Comparison of ENCODE assay signal across 21 cellular contexts in the genomic region with DNA sequence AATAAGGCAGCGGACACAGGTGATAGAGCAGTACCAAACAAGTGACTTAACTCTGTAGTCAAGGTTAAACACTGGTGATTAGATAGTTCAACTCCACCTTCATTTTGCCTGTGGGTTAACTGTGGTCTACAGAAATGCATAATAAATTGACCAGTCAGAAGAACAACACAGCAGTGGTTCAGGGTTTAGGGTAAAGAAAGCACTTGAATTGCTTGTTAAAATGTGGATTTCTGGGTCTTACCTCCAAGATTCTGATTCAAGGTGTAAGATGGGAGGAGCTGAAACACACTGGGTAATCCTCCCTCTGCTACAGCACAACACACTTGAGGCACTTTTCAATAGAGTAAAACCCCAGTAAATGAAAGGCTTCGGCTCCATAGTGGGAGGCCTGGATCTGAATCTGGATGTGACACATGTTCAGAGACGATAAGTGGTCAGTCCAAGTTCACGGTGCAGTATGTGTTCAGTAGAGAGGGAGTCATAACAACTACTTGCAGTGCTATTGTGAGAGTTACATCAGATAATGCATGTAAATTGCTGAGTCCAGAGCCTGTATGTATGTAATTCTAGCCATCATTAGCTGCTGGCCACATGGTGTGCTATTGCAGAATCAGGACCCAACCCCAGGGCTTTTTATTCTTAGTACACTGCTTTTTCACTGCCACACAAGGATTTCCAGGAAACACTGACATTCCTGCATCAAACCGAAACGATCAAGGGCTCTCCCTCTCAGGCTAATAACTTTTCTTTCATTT.
"Had no signal": no experiment of that assay in that cellular context is flagged by ENCODE, and none has a peak within 500 bp of the region (broad histone marks: within the 10 kb centered on the region; RNA-seq: fewer than 3 reads in every experiment).

No MANE protein-coding gene starts in this region.

- H3K36me3 Mint-ChIP-seq: activated naive CD8-positive, alpha-beta T cell treated with anti-CD3 and anti-CD28 coated beads for 36 hours; memory B cell; naive B cell had no signal

- H3K4me1 Mint-ChIP-seq: activated naive CD8-positive, alpha-beta T cell treated with anti-CD3 and anti-CD28 coated beads for 36 hours; memory B cell; naive B cell had no signal

- ATAC-seq: gastrocnemius medialis, mucosa of descending colon, right cardiac atrium had no signal

- DNase-seq: activated CD4-positive, alpha-beta T cell treated with anti-CD3 and anti-CD28 coated beads for 1 hour; activated CD4-positive, alpha-beta T cell treated with anti-CD3 and anti-CD28 coated beads, Interleukin-2, amount 50 U/mL, for 48 hours; activated naive CD8-positive, alpha-beta T cell treated with anti-CD3 and anti-CD28 coated beads for 36 hours; amygdala; central memory CD4-positive, alpha-beta T cell; gastrocnemius medialis; head of caudate nucleus; mucosa of descending colon; naive B cell; right cardiac atrium; stimulated activated CD4-positive, alpha-beta T cell treated with anti-CD3 and anti-CD28 coated beads, Interleukin-2, amount 100 ng/mL, for 48 hours; T-helper 2 cell; transverse colon; uterus; WERI-Rb-1 had no signal

- H3K27me3 Mint-ChIP-seq: activated naive CD8-positive, alpha-beta T cell treated with anti-CD3 and anti-CD28 coated beads for 36 hours; memory B cell; stimulated activated naive CD8-positive, alpha-beta T cell treated with anti-CD3 and anti-CD28 coated beads, Interleukin-15, Interleukin-2, amounts not matched to agents 100 ng/mL and 50 ng/mL, for 24 hours had no signal

- H3K27ac ChIP-seq: gastrocnemius medialis, prostate gland, skin epidermis, suprapubic skin, transverse colon, uterus, WERI-Rb-1 had no signal

- H3K4me3 ChIP-seq: gastrocnemius medialis, mucosa of descending colon, prostate gland, skin epidermis, suprapubic skin, transverse colon, uterus had no signal

- H3K9me3 Mint-ChIP-seq: activated naive CD8-positive, alpha-beta T cell treated with anti-CD3 and anti-CD28 coated beads for 36 hours; activated T-helper 1 cell treated with anti-CD3 and anti-CD28 coated beads, Interleukin-12 subunit alpha, Interleukin-12 subunit beta, Interleukin-2, Interleukin-4 antibody, amounts not matched to agents 30 ng/mL and 10 ng/mL and 1 ng/mL, durations not matched to agents 14 hours and 24 hours and 36 hours; stimulated activated naive CD8-positive, alpha-beta T cell treated with anti-CD3 and anti-CD28 coated beads, Interleukin-15, Interleukin-2, amounts not matched to agents 100 ng/mL and 50 ng/mL, for 24 hours had no signal

- H3K36me3 ChIP-seq: gastrocnemius medialis, prostate gland, suprapubic skin, transverse colon, uterus, WERI-Rb-1 had no signal

- H3K4me3 Mint-ChIP-seq: activated naive CD8-positive, alpha-beta T cell treated with anti-CD3 and anti-CD28 coated beads for 36 hours; activated T-helper 1 cell treated with anti-CD3 and anti-CD28 coated beads, Interleukin-12 subunit alpha, Interleukin-12 subunit beta, Interleukin-2, Interleukin-4 antibody, amounts not matched to agents 30 ng/mL and 10 ng/mL and 1 ng/mL, durations not matched to agents 14 hours and 24 hours and 36 hours; memory B cell; naive B cell; stimulated activated naive CD8-positive, alpha-beta T cell treated with anti-CD3 and anti-CD28 coated beads, Interleukin-15, Interleukin-2, amounts not matched to agents 100 ng/mL and 50 ng/mL, for 24 hours had no signal

- H3K4me1 ChIP-seq: gastrocnemius medialis, prostate gland, suprapubic skin, transverse colon, uterus had no signal

- H3K27ac Mint-ChIP-seq: activated naive CD8-positive, alpha-beta T cell treated with anti-CD3 and anti-CD28 coated beads for 36 hours; activated T-helper 1 cell treated with anti-CD3 and anti-CD28 coated beads, Interleukin-12 subunit alpha, Interleukin-12 subunit beta, Interleukin-2, Interleukin-4 antibody, amounts not matched to agents 30 ng/mL and 10 ng/mL and 1 ng/mL, durations not matched to agents 14 hours and 24 hours and 36 hours; memory B cell; naive B cell; stimulated activated naive CD8-positive, alpha-beta T cell treated with anti-CD3 and anti-CD28 coated beads, Interleukin-15, Interleukin-2, amounts not matched to agents 100 ng/mL and 50 ng/mL, for 24 hours had no signal

- H3K27me3 ChIP-seq: gastrocnemius medialis, suprapubic skin, transverse colon, uterus had no signal

- H3K9me3 ChIP-seq: gastrocnemius medialis, mucosa of descending colon, prostate gland, suprapubic skin, transverse colon, uterus had no signal
